20 cellular contexts compared by ENCODE assay signal in the genomic region with DNA sequence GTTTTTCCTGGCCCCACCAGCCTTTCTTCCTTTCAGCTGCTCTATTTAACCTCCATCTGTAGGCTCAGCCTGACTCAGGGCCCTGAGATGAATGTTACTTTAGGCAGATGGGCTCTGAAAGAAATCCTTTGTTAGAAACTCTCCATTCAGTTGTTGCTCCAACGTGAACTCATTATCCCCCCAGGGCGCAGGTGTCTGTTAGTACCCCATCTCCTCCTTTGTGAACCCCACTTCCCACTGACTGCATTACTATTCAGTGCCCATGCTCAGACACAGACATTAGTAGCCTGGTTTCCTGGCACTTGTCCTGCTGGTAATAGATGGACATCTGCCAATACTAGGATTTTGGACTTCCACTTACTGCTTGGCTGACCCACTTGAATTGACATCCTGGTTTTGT.
A peak's percentile ranks its signal among the peaks of the same experiment; 100 is the strongest.
DNase-seq lines count a peak whose midpoint lies in the region; ATAC-seq lines count a peak whose summit lies in the region.
"Had no signal": no experiment of that assay in that cellular context is flagged by ENCODE, and none has a peak within 500 bp of the region (broad histone marks: within the 10 kb centered on the region; RNA-seq: fewer than 3 reads in every experiment).

No MANE protein-coding gene starts in this region.

- DNase-seq in NCI-H748 (lab: John Stamatoyannopoulos, UW; ENCODE audit: unreplicated experiment) (peak; percentile 23), NCI-H748 treated with DMSO at 0.1 percent for 48 hours (lab: John Stamatoyannopoulos, UW) (no peak), NCI-H69 (lab: John Stamatoyannopoulos, UW) (peak; percentile 93), iPS-NIHi11 (ENCODE audit: low spot score) (peak; percentile 5), retina (peak; percentile 20), mesenteric fat pad (ENCODE audit: low spot score) (no peak)
- DNase-seq: activated CD8-positive, alpha-beta T cell treated with anti-CD3 and anti-CD28 coated beads for 36 hours; aorta; BE2C; Caco-2; HCEC 1CT; kidney glomerular epithelial cell; SHP77 treated with DMSO at 0.1 percent for 48 hours; small intestine; T-cell had no signal

- ATAC-seq in GM21737 (IDR thresholded peaks at IDR 0.05; ENCODE audit: unreplicated experiment) (no peak), HG02678 (IDR thresholded peaks at IDR 0.05; ENCODE audit: unreplicated experiment) (no peak)
- ATAC-seq: A549; activated CD4-positive, CD25-positive, alpha-beta regulatory T cell treated with anti-CD3 and anti-CD28 coated beads, Interleukin-2, amount 50 U/mL, for 24 hours; activated CD8-positive, alpha-beta T cell treated with anti-CD3 and anti-CD28 coated beads for 36 hours; stimulated activated effector memory CD8-positive, alpha-beta T cell treated with anti-CD3 and anti-CD28 coated beads, Interleukin-12 subunit alpha, Interleukin-12 subunit beta, amount 100 ng/mL, for 72 hours; T-cell had no signal

Comparison
In these comparisons a context has a peak if more than half of its experiments do, and no peak if none do; other contexts are left out.
1. DNase-seq: peak in NCI-H748 (single experiment), NCI-H69 (single experiment), iPS-NIHi11 (single experiment) and retina (single experiment); none in NCI-H748 treated with DMSO at 0.1 percent for 48 hours (single experiment) and mesenteric fat pad (single experiment).